ENCODE assay signal across 19 cellular contexts in the genomic region with DNA sequence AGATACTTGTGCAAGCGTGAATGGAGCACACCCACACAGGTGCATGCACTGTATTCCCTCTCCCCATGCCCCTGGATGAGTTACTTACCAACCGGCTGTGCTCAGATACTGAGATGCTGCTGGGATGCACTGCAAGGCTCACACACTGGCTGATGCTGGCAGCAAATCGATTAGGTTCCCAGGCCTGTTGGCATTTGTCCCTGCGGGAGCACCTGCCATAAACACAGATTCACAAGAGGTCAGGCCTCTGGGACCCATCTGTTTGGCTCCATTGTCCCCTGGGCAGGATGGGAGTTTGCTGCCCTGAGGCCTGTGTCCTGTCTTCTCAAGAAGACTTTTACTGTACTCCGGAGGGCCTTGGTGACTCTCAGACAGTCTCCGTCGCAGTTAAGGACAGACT.
DNase-seq lines count a peak whose midpoint lies in the region; ATAC-seq lines count a peak whose summit lies in the region.
"Had no signal": no experiment of that assay in that cellular context is flagged by ENCODE, and none has a peak within 500 bp of the region (broad histone marks: within the 10 kb centered on the region; RNA-seq: fewer than 3 reads in every experiment).

No MANE protein-coding gene starts in this region.

- peak; percentile 66 for ATAC-seq in left lobe of liver
- no peak for ATAC-seq in Right ventricle myocardium inferior
- ATAC-seq: GM12878, HCT116, PC-3 had no signal

- no peaks in the 10 kb centered on the region for H3K79me2 ChIP-seq in Karpas-422 (ENCODE audit: low read length)

- DNase-seq in NCI-H2107 treated with DMSO at 0.1 percent for 48 hours (lab: John Stamatoyannopoulos, UW; ENCODE audit: unreplicated experiment) (peak; percentile 28), NCI-H2107 (lab: John Stamatoyannopoulos, UW) (no peak), NCI-H69 (lab: John Stamatoyannopoulos, UW) (peak; percentile 33), left lobe of liver (ENCODE audit: low spot score) (peak; percentile 68), retina (peak; percentile 67), Karpas-422 (no peak), Right ventricle myocardium inferior (ENCODE audit: missing footprints) (no peak), SHP77 treated with DMSO at 0.1 percent for 48 hours (lab: John Stamatoyannopoulos, UW) (no peak)
- DNase-seq: CD4-positive, alpha-beta memory T cell; GDM1; KG1; NCI-H1048; NCI-H2029; NCI-H226; NCI-H526; PC-3; SW 1271 had no signal

- no peaks in the 10 kb centered on the region for H3K9me2 ChIP-seq in Karpas-422 (replicated peaks; ENCODE audit: insufficient read depth, low read length)

- no peak overlapping the region for H3K9ac ChIP-seq in Karpas-422 (ENCODE audit: low read length)

- H3K27ac ChIP-seq in Karpas-422 (ENCODE audit: low read length), result no peak overlapping the region

- H3K4me3 ChIP-seq in Karpas-422 (ENCODE audit: low read length), result no peak overlapping the region
- H3K4me3 ChIP-seq: GM12878 had no signal

- H3K4me2 ChIP-seq in Karpas-422 (ENCODE audit: low read depth, low read length, poor library complexity, severe bottlenecking), result no peak overlapping the region

- H2AFZ ChIP-seq in Karpas-422 (ENCODE audit: low read length), result no peak overlapping the region

- no peaks in the 10 kb centered on the region for H3K36me3 ChIP-seq in Karpas-422 (ENCODE audit: insufficient read depth, low read length)

- intact Hi-C loops in Right ventricle myocardium inferior (cut with DNase I), result no loop called here

- no peaks in the 10 kb centered on the region for H3K27me3 ChIP-seq in Karpas-422 (ENCODE audit: low read length)

- no peaks in the 10 kb centered on the region for H3K4me1 ChIP-seq in Karpas-422 (ENCODE audit: low read length)

- no peaks in the 10 kb centered on the region for H3K9me3 ChIP-seq in Karpas-422 (ENCODE audit: low read length)

- no peaks in the 10 kb centered on the region for H4K20me1 ChIP-seq in Karpas-422 (ENCODE audit: insufficient read depth, low read depth, low read length)

Comparison
In these comparisons a context has a peak if more than half of its experiments do, and no peak if none do; other contexts are left out.
1. DNase-seq: peak in NCI-H2107 treated with DMSO at 0.1 percent for 48 hours (single experiment), NCI-H69 (single experiment), left lobe of liver (single experiment) and retina (single experiment); none in NCI-H2107 (single experiment), Karpas-422 (single experiment), Right ventricle myocardium inferior (single experiment) and SHP77 treated with DMSO at 0.1 percent for 48 hours (single experiment).